ENCODE assay signal across 24 cellular contexts in the genomic region with DNA sequence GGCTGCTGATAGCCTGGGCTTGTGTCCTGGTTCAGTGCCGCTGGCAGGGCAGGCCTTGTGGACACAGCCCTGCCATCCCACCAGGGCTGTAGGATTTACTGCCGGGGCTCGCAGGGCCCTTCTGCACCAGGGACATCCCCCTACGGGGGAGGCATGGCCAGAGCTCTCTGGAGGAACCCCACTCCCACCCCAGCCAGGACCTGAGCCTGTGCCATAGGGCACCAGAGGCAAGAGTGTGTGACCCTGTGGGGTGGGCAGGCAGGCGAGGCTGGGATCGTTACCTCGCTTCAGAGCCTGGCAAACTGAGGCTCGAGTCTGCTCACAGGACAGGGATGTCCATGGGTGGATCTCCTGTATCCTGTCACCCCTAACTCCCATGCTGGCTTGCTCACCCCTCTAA. TPM values are rescaled to one million over a fixed set of nuclear protein-coding genes. Genes with fewer than 3 reads are reported as not detected.
A peak's percentile ranks its signal among the peaks of the same experiment; 100 is the strongest.
DNase-seq lines count a peak whose midpoint lies in the region; ATAC-seq and TF ChIP-seq lines count a peak whose summit lies in the region.
"Had no signal": no experiment of that assay in that cellular context is flagged by ENCODE, and none has a peak within 500 bp of the region (broad histone marks: within the 10 kb centered on the region; RNA-seq: fewer than 3 reads in every experiment).

No MANE protein-coding gene starts in this region.

- H2AK5ac ChIP-seq in neuronal stem cell (ENCODE audit: low read depth, low read length) = peak overlapping the region; percentile 90

- H3K9me3 Mint-ChIP-seq in glutamatergic neuron (ENCODE audit: unreplicated experiment) = peaks cover 33% of the 10 kb centered on the region
- no peaks in the 10 kb centered on the region for H3K9me3 Mint-ChIP-seq in activated naive CD4-positive, alpha-beta T cell treated with anti-CD3 and anti-CD28 coated beads for 36 hours
- H3K9me3 Mint-ChIP-seq: activated T-cell treated with anti-CD3 and anti-CD28 coated beads, Interleukin-2, amount 50 U/mL, for 24 hours; nephron progenitor cell; stimulated activated memory B cell treated with anti-CD40 and anti-IgM and Interleukin-4, amounts not matched to agents 10 μg/mL and 1 μg/mL and 100 μg/mL, for 72 hours had no signal

- TF ChIP-seq CTCF in heart left ventricle (IDR thresholded peaks at IDR 0.05) (no peak), glutamatergic neuron (IDR thresholded peaks at IDR 0.05; ENCODE audit: partially characterized antibody, unreplicated experiment) (no peak), transverse colon (IDR thresholded peaks at IDR 0.05) (no peak)

- H3K18ac ChIP-seq in neuronal stem cell (ENCODE audit: low read length) = peak overlapping the region; percentile 65

- peak overlapping the region; percentile 64 for H3K27ac Mint-ChIP-seq in glutamatergic neuron (ENCODE audit: unreplicated experiment)
- H3K27ac Mint-ChIP-seq in activated naive CD4-positive, alpha-beta T cell treated with anti-CD3 and anti-CD28 coated beads for 36 hours = no peak overlapping the region
- H3K27ac Mint-ChIP-seq: activated T-cell treated with anti-CD3 and anti-CD28 coated beads, Interleukin-2, amount 50 U/mL, for 24 hours; nephron progenitor cell; stimulated activated memory B cell treated with anti-CD40 and anti-IgM and Interleukin-4, amounts not matched to agents 10 μg/mL and 1 μg/mL and 100 μg/mL, for 72 hours had no signal

- H3K4me3 ChIP-seq in heart left ventricle = peak overlapping the region; percentile 38 to 89 (median 65)
- no peak overlapping the region for H3K4me3 ChIP-seq in neuronal stem cell (ENCODE audit: low read length in 2 of 2)
- H3K4me3 ChIP-seq in transverse colon = peak overlapping the region in 2 of 4 donors; percentile 22 to 29
- H3K4me3 ChIP-seq: MG63, smooth muscle cell had no signal

- WGBS in heart left ventricle, 4 donors = 53 to 59% (median 55%) methylated on average over 7 to 8 of the region's 8 CpGs; no CpG with 5 or more reads in 1 of the 4 donors
- no CpG with 5 or more reads among the region's 8 CpGs for WGBS in neuronal stem cell (ENCODE audit: extremely low coverage in 2 of 2, insufficient read length in 2 of 2, insufficient replicate concordance in 1 of 2), 2 donors
- 83% methylated on average over 8 of the region's 8 CpGs; no CpG with 5 or more reads in 1 of the 2 donors for WGBS in transverse colon (ENCODE audit: low coverage in 1 of 2), 2 donors

- no peak overlapping the region for H2BK120ac ChIP-seq in neuronal stem cell (ENCODE audit: low read depth, low read length)

- intact Hi-C loops in heart left ventricle (cut with DNase I) (loop anchor here in 1 of 10 donors (10.0 kb wide), 1 partner anchor 76 kb away; no protein-coding TSS in a partner anchor), cardiac septum (cut with DNase I) (no loop called here), transverse colon (cut with DNase I; ENCODE audit: low total_unique reads) (loop anchor here (2.0 kb wide), 1 partner anchor 268 kb away; no protein-coding TSS in a partner anchor)
- intact Hi-C loops in activated naive CD4-positive, alpha-beta T cell treated with anti-CD3 and anti-CD28 coated beads for 36 hours (cut with micrococcal nuclease) = no loop called here

- peak overlapping the region; percentile 77 for H2BK12ac ChIP-seq in neuronal stem cell (ENCODE audit: low read length)

- no peak for TF ChIP-seq POLR2A in heart left ventricle (IDR thresholded peaks at IDR 0.05)
- no peak for TF ChIP-seq POLR2A in transverse colon (IDR thresholded peaks at IDR 0.05)

- peaks cover 2% of the 10 kb centered on the region for H3K79me1 ChIP-seq in neuronal stem cell (ENCODE audit: low read depth, low read length)

- peak overlapping the region; percentile 94 for H2BK15ac ChIP-seq in neuronal stem cell (ENCODE audit: low read length)

- H4K8ac ChIP-seq in neuronal stem cell (ENCODE audit: low read depth, low read length) = peak overlapping the region; percentile 75

- no peak overlapping the region for H3K9ac ChIP-seq in neuronal stem cell (ENCODE audit: low read depth, low read length, poor library complexity)

- peaks cover 37% of the 10 kb centered on the region for H3K27me3 Mint-ChIP-seq in glutamatergic neuron (ENCODE audit: unreplicated experiment)
- H3K27me3 Mint-ChIP-seq in activated naive CD4-positive, alpha-beta T cell treated with anti-CD3 and anti-CD28 coated beads for 36 hours (ENCODE audit: low read depth) = no peaks in the 10 kb centered on the region
- H3K27me3 Mint-ChIP-seq: activated T-cell treated with anti-CD3 and anti-CD28 coated beads, Interleukin-2, amount 50 U/mL, for 24 hours had no signal

- no peak overlapping the region for H4K91ac ChIP-seq in neuronal stem cell (ENCODE audit: low read depth, low read length, poor library complexity)

- no peak overlapping the region for H3K23ac ChIP-seq in neuronal stem cell (ENCODE audit: low read depth, low read length, poor library complexity)

- H3K36me3 ChIP-seq in heart left ventricle (peaks cover 0 to 23% (median 11%) of the 10 kb centered on the region in 9 donors), neuronal stem cell (replicated peaks in 1 of 2; ENCODE audit: control insufficient read depth in 2 of 2, insufficient read depth in 2 of 2, low read length in 2 of 2) (no peaks in the 10 kb centered on the region), transverse colon (no peaks in the 10 kb centered on the region)
- H3K36me3 ChIP-seq: MG63 had no signal

- peaks cover 63% of the 10 kb centered on the region for H3K4me1 Mint-ChIP-seq in glutamatergic neuron (ENCODE audit: low read depth, unreplicated experiment)
- H3K4me1 Mint-ChIP-seq in activated naive CD4-positive, alpha-beta T cell treated with anti-CD3 and anti-CD28 coated beads for 36 hours (ENCODE audit: low read depth) = no peaks in the 10 kb centered on the region

- H3K4me1 ChIP-seq in heart left ventricle (peaks cover 2 to 68% (median 25%) of the 10 kb centered on the region in 12 donors), neuronal stem cell (ENCODE audit: control insufficient read depth in 2 of 2, insufficient read depth in 1 of 2, low read depth in 1 of 2, low read length in 2 of 2) (peaks cover 29 to 32% of the 10 kb centered on the region in 2 donors), transverse colon (peaks cover 28 to 52% (median 43%) of the 10 kb centered on the region in 4 donors)

- no peak overlapping the region for H3K4ac ChIP-seq in neuronal stem cell (ENCODE audit: low read length)

- ATAC-seq in heart left ventricle = no peak
- ATAC-seq in HG02759 (IDR thresholded peaks at IDR 0.05; ENCODE audit: unreplicated experiment) = no peak
- ATAC-seq: HCT116; stimulated activated memory B cell treated with anti-CD40 and anti-IgM and Interleukin-4, amounts not matched to agents 10 μg/mL and 1 μg/mL and 100 μg/mL, for 72 hours had no signal

- peak overlapping the region; percentile 54 for H2BK5ac ChIP-seq in neuronal stem cell (ENCODE audit: low read length)

- H3K4me2 ChIP-seq in neuronal stem cell (ENCODE audit: insufficient read depth, low read length, poor library complexity, severe bottlenecking) = no peak overlapping the region
- H3K4me2 ChIP-seq: smooth muscle cell had no signal

- no peaks in the 10 kb centered on the region for H3K27me3 ChIP-seq in heart left ventricle
- H3K27me3 ChIP-seq in neuronal stem cell (ENCODE audit: control insufficient read depth in 3 of 3, insufficient read depth in 3 of 3, low read depth in 1 of 3, low read length in 3 of 3) = peaks cover 0 to 76% (median 0%) of the 10 kb centered on the region in 3 experiments
- no peaks in the 10 kb centered on the region for H3K27me3 ChIP-seq in transverse colon
- H3K27me3 ChIP-seq: MG63 had no signal

- H3K9me3 ChIP-seq in heart left ventricle (no peaks in the 10 kb centered on the region), neuronal stem cell (replicated peaks in 1 of 2; ENCODE audit: control insufficient read depth in 2 of 2, insufficient read depth in 1 of 2, low read depth in 1 of 2, low read length in 2 of 2) (no peaks in the 10 kb centered on the region), transverse colon (no peaks in the 10 kb centered on the region)
- H3K9me3 ChIP-seq: MG63 had no signal

- CTCF ChIA-PET in activated naive CD4-positive, alpha-beta T cell treated with anti-CD3 and anti-CD28 coated beads for 36 hours (lab: Charles Lee) = no interaction called here

- DNase-seq in heart left ventricle (peak in 2 of 5 donors; percentile 25 to 32), cardiac septum (ENCODE audit: low spot score) (no peak), glutamatergic neuron (no peak), neuronal stem cell (ENCODE audit: low spot score) (no peak), transverse colon (no peak), NCI-H526 (lab: John Stamatoyannopoulos, UW) (no peak)
- no peak for DNase-seq in activated naive CD4-positive, alpha-beta T cell treated with anti-CD3 and anti-CD28 coated beads for 36 hours
- DNase-seq: 8988T; activated CD8-positive, alpha-beta memory T cell treated with anti-CD3 and anti-CD28 coated beads for 24 hours; activated naive CD4-positive, alpha-beta T cell; activated T-cell treated with anti-CD3 and anti-CD28 coated beads, Interleukin-2, amount 50 U/mL, for 24 hours; caudate nucleus; foreskin melanocyte; GDM1; MG63; NCI-H82; nephron progenitor cell; SHP77 treated with DMSO at 0.1 percent for 48 hours; trophoblast cell had no signal

- H3K4me3 Mint-ChIP-seq in glutamatergic neuron (ENCODE audit: unreplicated experiment) = peak overlapping the region; percentile 46
- H3K4me3 Mint-ChIP-seq in activated naive CD4-positive, alpha-beta T cell treated with anti-CD3 and anti-CD28 coated beads for 36 hours = no peak overlapping the region
- H3K4me3 Mint-ChIP-seq: activated T-cell treated with anti-CD3 and anti-CD28 coated beads, Interleukin-2, amount 50 U/mL, for 24 hours; nephron progenitor cell; stimulated activated memory B cell treated with anti-CD40 and anti-IgM and Interleukin-4, amounts not matched to agents 10 μg/mL and 1 μg/mL and 100 μg/mL, for 72 hours had no signal

- H3K36me3 Mint-ChIP-seq in glutamatergic neuron (ENCODE audit: unreplicated experiment) = no peaks in the 10 kb centered on the region
- no peaks in the 10 kb centered on the region for H3K36me3 Mint-ChIP-seq in activated naive CD4-positive, alpha-beta T cell treated with anti-CD3 and anti-CD28 coated beads for 36 hours (ENCODE audit: low read depth)
- H3K36me3 Mint-ChIP-seq: stimulated activated memory B cell treated with anti-CD40 and anti-IgM and Interleukin-4, amounts not matched to agents 10 μg/mL and 1 μg/mL and 100 μg/mL, for 72 hours had no signal

- no peak for TF ChIP-seq EP300 in transverse colon (IDR thresholded peaks at IDR 0.05; ENCODE audit: low read depth)

- H3K27ac ChIP-seq in heart left ventricle (peak overlapping the region; percentile 87 to 100 (median 96)), neuronal stem cell (replicated peaks; ENCODE audit: low read length) (no peak overlapping the region), transverse colon (peak overlapping the region; percentile 73 to 90 (median 82))

- H2AFZ ChIP-seq in neuronal stem cell (ENCODE audit: low read length) = no peak overlapping the region

- in situ Hi-C loops in transverse colon (cut with MboI; ENCODE audit: low pct_ligation_motif_present in 1 of 4, low pct_unique_long_range_greater_than_20kb in 1 of 4, low sequenced_read_pairs in 3 of 4) = no loop called here

- peak overlapping the region; percentile 9 for H3K14ac ChIP-seq in neuronal stem cell (ENCODE audit: low read length)

RNA-seq across cellular contexts. Expression of a gene that starts 2.6 kb away (rescaled TPM):
- total RNA-seq in heart left ventricle = 1,000 to 10,000 TPM in 7 of 9 donors, 100 to 1,000 TPM in 2; 800 to 1,716 (median 1,273) TPM
- 1,000 to 10,000 TPM in 1 of 2 donors, 100 to 1,000 TPM in 1; 165 to 1,759 TPM for polyA plus RNA-seq in heart left ventricle
- 1,178 TPM for total RNA-seq in cardiac septum
- total RNA-seq in glutamatergic neuron (ENCODE audit: unreplicated experiment) = 92.0 TPM
- polyA plus RNA-seq in neuronal stem cell (2013, experiment 1 of 2) = 0.08 TPM
- 0.11 TPM for polyA plus RNA-seq in neuronal stem cell (2013, experiment 2 of 2)
- total RNA-seq in transverse colon = 10 to 100 TPM in 1 of 4 donors, 1 to 10 TPM in 3; 2.2 to 32.5 (median 2.9) TPM
- under 1 TPM; 0.10 to 0.38 TPM for total RNA-seq in activated naive CD4-positive, alpha-beta T cell treated with anti-CD3 and anti-CD28 coated beads for 36 hours

RNA-seq across cellular contexts. Expression of a gene that starts 16.5 kb away (rescaled TPM):
- total RNA-seq in heart left ventricle = under 1 TPM in 3 of 9 donors, not detected in 6; 0.19 to 0.28 (median 0.25) TPM
- polyA plus RNA-seq in heart left ventricle = under 1 TPM; 0.03 to 0.08 TPM
- total RNA-seq in cardiac septum = not detected
- total RNA-seq in glutamatergic neuron (ENCODE audit: unreplicated experiment) = not detected
- not detected for polyA plus RNA-seq in neuronal stem cell (2013, experiment 1 of 2)
- polyA plus RNA-seq in neuronal stem cell (2013, experiment 2 of 2) = not detected
- 1 to 10 TPM in 1 of 4 donors, not detected in 3; 1.5 TPM for total RNA-seq in transverse colon
- not detected for total RNA-seq in activated naive CD4-positive, alpha-beta T cell treated with anti-CD3 and anti-CD28 coated beads for 36 hours
- total RNA-seq: kidney epithelial cell, smooth muscle cell had no signal
- polyA plus RNA-seq: smooth muscle cell had no signal

Comparison
In these comparisons a context has a peak if more than half of its experiments do, and no peak if none do; other contexts are left out.
1. H3K4me3 ChIP-seq: peak in heart left ventricle (12 of 12); none in neuronal stem cell (0 of 2).